Comparison of ENCODE assay signal across 19 cellular contexts in the genomic region with DNA sequence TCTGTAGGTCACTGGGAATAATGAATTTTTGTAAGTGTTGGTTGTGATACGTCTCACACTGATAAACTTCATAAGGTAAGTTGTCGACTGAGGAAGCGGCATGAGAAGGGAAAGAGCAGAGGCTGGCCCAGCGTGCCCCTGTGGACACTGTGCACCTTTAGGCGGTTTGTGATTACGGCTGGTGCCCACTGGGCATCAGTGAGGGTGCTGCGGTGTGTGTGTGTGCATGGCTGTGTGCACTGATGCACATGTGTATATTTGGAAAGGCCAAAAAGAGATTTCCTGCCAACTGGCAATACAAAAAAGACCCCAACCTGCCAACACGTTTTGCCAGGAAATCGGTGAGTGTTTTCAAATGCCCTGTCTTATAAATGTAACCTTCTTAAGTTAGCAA. TPM values are rescaled to one million over a fixed set of nuclear protein-coding genes. Genes with fewer than 3 reads are reported as not detected.
"Had no signal": no experiment of that assay in that cellular context is flagged by ENCODE, and none has a peak within 500 bp of the region (broad histone marks: within the 10 kb centered on the region; RNA-seq: fewer than 3 reads in every experiment).

No MANE protein-coding gene starts in this region.

- H3K4me3 ChIP-seq: adrenal gland, gastroesophageal sphincter, heart left ventricle, left lung, upper lobe of right lung had no signal

- DNase-seq: activated CD4-positive, alpha-beta memory T cell treated with anti-CD3 and anti-CD28 coated beads for 36 hours; activated CD4-positive, alpha-beta T cell treated with anti-CD3 and anti-CD28 coated beads for 4 hours; activated naive CD4-positive, alpha-beta T cell treated with anti-CD3 and anti-CD28 coated beads, Interleukin-2, amount 10 ng/mL, durations not matched to agents 7 days and 5 days; activated T-cell treated with anti-CD3 and anti-CD28 coated beads for 4 hours; adrenal gland; cerebellar nuclear complex; effector CD8-positive, alpha-beta T cell; heart left ventricle; left lung; midbrain; stimulated activated CD4-positive, alpha-beta T cell treated with anti-CD3 and anti-CD28 coated beads, Interleukin-2, amount 100 ng/mL, for 24 hours had no signal

- FAIRE-seq: astrocyte, bronchial epithelial cell had no signal

- H3K36me3 ChIP-seq: adrenal gland, gastroesophageal sphincter, upper lobe of right lung had no signal

- ATAC-seq: activated T-helper 17 cell treated with anti-CD3 and anti-CD28 coated beads, Interleukin-2, amount 50 U/mL, for 72 hours; gastroesophageal sphincter; heart left ventricle; left lung; upper lobe of right lung; WTC11 had no signal

- H3K9me3 ChIP-seq: adrenal gland, gastroesophageal sphincter, heart left ventricle, left lung, upper lobe of right lung had no signal

- H3K27ac Mint-ChIP-seq: activated CD4-positive, alpha-beta memory T cell treated with anti-CD3 and anti-CD28 coated beads for 36 hours; activated naive CD4-positive, alpha-beta T cell treated with anti-CD3 and anti-CD28 coated beads, Interleukin-2, amount 10 ng/mL, durations not matched to agents 7 days and 5 days; activated T-helper 17 cell treated with anti-CD3 and anti-CD28 coated beads, Interleukin-2, amount 50 U/mL, for 72 hours; progenitor cell of endocrine pancreas; WTC11 had no signal

- H3K9me3 Mint-ChIP-seq: activated CD4-positive, alpha-beta memory T cell treated with anti-CD3 and anti-CD28 coated beads for 36 hours; activated naive CD4-positive, alpha-beta T cell treated with anti-CD3 and anti-CD28 coated beads, Interleukin-2, amount 10 ng/mL, durations not matched to agents 7 days and 5 days; activated T-helper 17 cell treated with anti-CD3 and anti-CD28 coated beads, Interleukin-2, amount 50 U/mL, for 72 hours; neural crest cell had no signal

- H3K27me3 Mint-ChIP-seq: activated CD4-positive, alpha-beta memory T cell treated with anti-CD3 and anti-CD28 coated beads for 36 hours; activated naive CD4-positive, alpha-beta T cell treated with anti-CD3 and anti-CD28 coated beads, Interleukin-2, amount 10 ng/mL, durations not matched to agents 7 days and 5 days; activated T-helper 17 cell treated with anti-CD3 and anti-CD28 coated beads, Interleukin-2, amount 50 U/mL, for 72 hours had no signal

- H3K4me3 Mint-ChIP-seq: activated CD4-positive, alpha-beta memory T cell treated with anti-CD3 and anti-CD28 coated beads for 36 hours; activated naive CD4-positive, alpha-beta T cell treated with anti-CD3 and anti-CD28 coated beads, Interleukin-2, amount 10 ng/mL, durations not matched to agents 7 days and 5 days; activated T-helper 17 cell treated with anti-CD3 and anti-CD28 coated beads, Interleukin-2, amount 50 U/mL, for 72 hours; neural crest cell; WTC11 had no signal

- H3K27me3 ChIP-seq: adrenal gland, gastroesophageal sphincter, heart left ventricle, left lung, upper lobe of right lung had no signal

- H3K4me1 Mint-ChIP-seq: activated T-helper 17 cell treated with anti-CD3 and anti-CD28 coated beads, Interleukin-2, amount 50 U/mL, for 72 hours had no signal

- H3K27ac ChIP-seq: gastroesophageal sphincter, upper lobe of right lung had no signal

- H3K36me3 Mint-ChIP-seq: WTC11 had no signal

RNA-seq across cellular contexts. Expression of gene IRF8, which starts 11.9 kb away (rescaled TPM):
- total RNA-seq: bronchial epithelial cell had no signal
